In the genomic region with DNA sequence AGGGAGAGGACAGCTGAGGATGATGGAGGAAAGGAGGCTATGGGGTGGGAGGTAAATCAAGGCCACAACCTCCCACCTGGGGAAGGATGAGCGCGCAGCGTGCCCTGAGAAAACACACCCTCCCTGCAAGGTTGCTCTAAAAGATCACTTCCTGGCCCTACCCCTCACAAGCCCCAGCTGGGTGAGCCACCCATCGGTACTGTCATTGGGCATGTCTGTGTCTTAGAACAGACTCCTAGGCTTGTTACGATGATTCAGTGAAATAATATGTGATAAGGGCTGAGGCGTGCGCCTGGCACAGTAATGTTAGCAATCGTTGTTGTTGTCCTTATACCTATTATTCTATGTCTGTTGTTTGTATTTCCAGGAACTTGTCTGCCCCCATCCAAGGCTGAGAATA, we compare ENCODE assay signal across 9 cellular contexts.
DNase-seq lines count a peak whose midpoint lies in the region; ATAC-seq and TF ChIP-seq lines count a peak whose summit lies in the region.
"Had no signal": no experiment of that assay in that cellular context is flagged by ENCODE, and none has a peak within 500 bp of the region (broad histone marks: within the 10 kb centered on the region; RNA-seq: fewer than 3 reads in every experiment).

No MANE protein-coding gene starts in this region.

- TF ChIP-seq EP300 in tibial nerve (IDR thresholded peaks at IDR 0.05) = no peak

- DNase-seq in activated CD8-positive, alpha-beta memory T cell treated with anti-CD3 and anti-CD28 coated beads, Interleukin-2, amount 50 U/mL, for 4 hours = peak; percentile 47
- no peak for DNase-seq in activated CD8-positive, alpha-beta memory T cell treated with anti-CD3 and anti-CD28 coated beads, Interleukin-2, amount 50 U/mL, for 48 hours
- DNase-seq in activated CD8-positive, alpha-beta T cell treated with anti-CD3 and anti-CD28 coated beads, Interleukin-2, amount 10 ng/mL, durations not matched to agents 7 days and 5 days = peak; percentile 42
- peak; percentile 89 for DNase-seq in hepatic stellate cell (ENCODE audit: low spot score)
- DNase-seq in stimulated activated CD8-positive, alpha-beta memory T cell treated with anti-CD3 and anti-CD28 coated beads, Interleukin-4, amount 100 ng/mL, for 24 hours (ENCODE audit: low read depth) = peak; percentile 9
- DNase-seq in tibial nerve (ENCODE audit: low spot score in 2 of 2) = no peak
- DNase-seq in HuH-7.5 (ENCODE audit: low spot score) = no peak
- DNase-seq: NCI-H2227 treated with DMSO at 0.1 percent for 48 hours had no signal

- H3K27me3 Mint-ChIP-seq in activated CD8-positive, alpha-beta T cell treated with anti-CD3 and anti-CD28 coated beads, Interleukin-2, amount 10 ng/mL, durations not matched to agents 7 days and 5 days (ENCODE audit: low read depth) = peaks cover 27% of the 10 kb centered on the region

- CTCF ChIA-PET in activated CD8-positive, alpha-beta T cell treated with anti-CD3 and anti-CD28 coated beads, Interleukin-2, amount 10 ng/mL, durations not matched to agents 7 days and 5 days (lab: Charles Lee) = interaction anchor here (0.7 to 1.6 kb wide), 4 partner anchors 8 to 75 kb away, joined by 3 to 5 read pairs (median 3); no protein-coding TSS in a partner anchor

- ATAC-seq in activated CD8-positive, alpha-beta T cell treated with anti-CD3 and anti-CD28 coated beads, Interleukin-2, amount 10 ng/mL, durations not matched to agents 7 days and 5 days = peak; percentile 25
- no peak for ATAC-seq in GM19463 (IDR thresholded peaks at IDR 0.05; ENCODE audit: unreplicated experiment)

- POLR2A ChIA-PET in activated CD8-positive, alpha-beta T cell treated with anti-CD3 and anti-CD28 coated beads, Interleukin-2, amount 10 ng/mL, durations not matched to agents 7 days and 5 days (lab: Charles Lee) = interaction anchor here (0.6 kb wide), 1 partner anchor 1079 kb away, joined by 3 read pairs; no protein-coding TSS in a partner anchor

- peaks cover 0 to 47% (median 11%) of the 10 kb centered on the region in 4 donors for H3K4me1 ChIP-seq in tibial nerve

- no peaks in the 10 kb centered on the region for H3K9me3 Mint-ChIP-seq in activated CD8-positive, alpha-beta T cell treated with anti-CD3 and anti-CD28 coated beads, Interleukin-2, amount 10 ng/mL, durations not matched to agents 7 days and 5 days (ENCODE audit: insufficient read depth)

- TF ChIP-seq CTCF in tibial nerve (IDR thresholded peaks at IDR 0.05) = no peak

- no peak overlapping the region for H3K4me3 Mint-ChIP-seq in activated CD8-positive, alpha-beta T cell treated with anti-CD3 and anti-CD28 coated beads, Interleukin-2, amount 10 ng/mL, durations not matched to agents 7 days and 5 days

- peak overlapping the region in 2 of 4 donors; percentile 24 to 52 for H3K27ac ChIP-seq in tibial nerve

- no peaks in the 10 kb centered on the region for H3K9me3 ChIP-seq in tibial nerve

- TF ChIP-seq POLR2A in tibial nerve (IDR thresholded peaks at IDR 0.05) = no peak

- 77 to 84% methylated on average over 8 of the region's 8 CpGs for WGBS in tibial nerve, 2 donors

- no peaks in the 10 kb centered on the region for H3K36me3 Mint-ChIP-seq in activated CD8-positive, alpha-beta T cell treated with anti-CD3 and anti-CD28 coated beads, Interleukin-2, amount 10 ng/mL, durations not matched to agents 7 days and 5 days (ENCODE audit: low read depth)

- no peaks in the 10 kb centered on the region for H3K27me3 ChIP-seq in tibial nerve

- no peaks in the 10 kb centered on the region for H3K36me3 ChIP-seq in tibial nerve

- H3K4me1 Mint-ChIP-seq in activated CD8-positive, alpha-beta T cell treated with anti-CD3 and anti-CD28 coated beads, Interleukin-2, amount 10 ng/mL, durations not matched to agents 7 days and 5 days (ENCODE audit: low read depth) = peaks cover 40% of the 10 kb centered on the region

- H3K4me3 ChIP-seq in tibial nerve = no peak overlapping the region

- H3K27ac Mint-ChIP-seq in activated CD8-positive, alpha-beta T cell treated with anti-CD3 and anti-CD28 coated beads, Interleukin-2, amount 10 ng/mL, durations not matched to agents 7 days and 5 days = no peak overlapping the region

Comparison
In these comparisons a context has a peak if more than half of its experiments do, and no peak if none do; other contexts are left out.
1. DNase-seq: peak in activated CD8-positive, alpha-beta memory T cell treated with anti-CD3 and anti-CD28 coated beads, Interleukin-2, amount 50 U/mL, for 4 hours (single experiment), activated CD8-positive, alpha-beta T cell treated with anti-CD3 and anti-CD28 coated beads, Interleukin-2, amount 10 ng/mL, durations not matched to agents 7 days and 5 days (single experiment), hepatic stellate cell (single experiment) and stimulated activated CD8-positive, alpha-beta memory T cell treated with anti-CD3 and anti-CD28 coated beads, Interleukin-4, amount 100 ng/mL, for 24 hours (single experiment); none in activated CD8-positive, alpha-beta memory T cell treated with anti-CD3 and anti-CD28 coated beads, Interleukin-2, amount 50 U/mL, for 48 hours (single experiment), tibial nerve (0 of 2) and HuH-7.5 (single experiment).